Comparison of ENCODE assay signal across 28 cellular contexts in genomic region chr7:84817016-84817415, GRCh38.
"Had no signal": no experiment of that assay in that cellular context is flagged by ENCODE, and none has a peak within 500 bp of the region (broad histone marks: within the 10 kb centered on the region; RNA-seq: fewer than 3 reads in every experiment).

No MANE protein-coding gene starts in this region.

- H3K27me3 Mint-ChIP-seq: activated CD4-positive, alpha-beta memory T cell treated with anti-CD3 and anti-CD28 coated beads, Interleukin-2, amount 10 ng/mL, durations not matched to agents 7 days and 5 days; activated CD4-positive, alpha-beta T cell treated with anti-CD3 and anti-CD28 coated beads, Interleukin-2, amount 10 ng/mL, durations not matched to agents 7 days and 5 days; activated naive CD4-positive, alpha-beta T cell treated with anti-CD3 and anti-CD28 coated beads, Interleukin-2, amount 10 ng/mL, durations not matched to agents 7 days and 5 days; activated naive CD8-positive, alpha-beta T cell treated with anti-CD3 and anti-CD28 coated beads, Interleukin-2, amount 10 ng/mL, durations not matched to agents 7 days and 5 days; activated T-cell treated with anti-CD3 and anti-CD28 coated beads, Interleukin-2, amount 50 U/mL, for 24 hours; central memory CD8-positive, alpha-beta T cell; dendritic cell treated with granulocyte-macrophage colony-stimulating factor and Interleukin-4, amounts not matched to agents 40 ng/mL and 50 ng/mL, for 4 days had no signal

- H3K36me3 ChIP-seq: brain microvascular endothelial cell, gastroesophageal sphincter, heart right ventricle had no signal

- H3K4me1 Mint-ChIP-seq: activated CD4-positive, alpha-beta memory T cell treated with anti-CD3 and anti-CD28 coated beads, Interleukin-2, amount 10 ng/mL, durations not matched to agents 7 days and 5 days; activated CD4-positive, alpha-beta T cell treated with anti-CD3 and anti-CD28 coated beads, Interleukin-2, amount 10 ng/mL, durations not matched to agents 7 days and 5 days; activated naive CD4-positive, alpha-beta T cell treated with anti-CD3 and anti-CD28 coated beads, Interleukin-2, amount 10 ng/mL, durations not matched to agents 7 days and 5 days; activated naive CD8-positive, alpha-beta T cell treated with anti-CD3 and anti-CD28 coated beads, Interleukin-2, amount 10 ng/mL, durations not matched to agents 7 days and 5 days; central memory CD8-positive, alpha-beta T cell; endodermal cell had no signal

- H3K4me1 ChIP-seq: foreskin keratinocyte had no signal

- H3K9me3 Mint-ChIP-seq: activated CD4-positive, alpha-beta T cell treated with anti-CD3 and anti-CD28 coated beads, Interleukin-2, amount 10 ng/mL, durations not matched to agents 7 days and 5 days; activated naive CD4-positive, alpha-beta T cell treated with anti-CD3 and anti-CD28 coated beads, Interleukin-2, amount 10 ng/mL, durations not matched to agents 7 days and 5 days; activated naive CD8-positive, alpha-beta T cell treated with anti-CD3 and anti-CD28 coated beads, Interleukin-2, amount 10 ng/mL, durations not matched to agents 7 days and 5 days; activated T-cell treated with anti-CD3 and anti-CD28 coated beads, Interleukin-2, amount 50 U/mL, for 24 hours; dendritic cell treated with granulocyte-macrophage colony-stimulating factor and Interleukin-4, amounts not matched to agents 40 ng/mL and 50 ng/mL, for 4 days; endodermal cell had no signal

- H3K9me3 ChIP-seq: gastroesophageal sphincter, heart right ventricle had no signal

- FAIRE-seq: astrocyte, bronchial epithelial cell had no signal

- ATAC-seq: activated naive CD4-positive, alpha-beta T cell treated with anti-CD3 and anti-CD28 coated beads, Interleukin-2, amount 50 U/mL, for 72 hours; activated T-cell treated with anti-CD3 and anti-CD28 coated beads, Interleukin-2, amount 50 U/mL, for 72 hours; esophagus mucosa; foreskin keratinocyte; gastroesophageal sphincter; heart right ventricle had no signal

- H3K27me3 ChIP-seq: brain microvascular endothelial cell, dorsolateral prefrontal cortex, foreskin keratinocyte, gastroesophageal sphincter, heart right ventricle had no signal

- DNase-seq: activated CD4-positive, alpha-beta memory T cell treated with anti-CD3 and anti-CD28 coated beads, Interleukin-2, amount 10 ng/mL, durations not matched to agents 7 days and 5 days; activated CD4-positive, alpha-beta T cell treated with anti-CD3 and anti-CD28 coated beads for 1 hour; activated CD4-positive, alpha-beta T cell treated with anti-CD3 and anti-CD28 coated beads for 4 hours; activated CD4-positive, alpha-beta T cell treated with anti-CD3 and anti-CD28 coated beads, Interleukin-2, amount 10 ng/mL, durations not matched to agents 7 days and 5 days; activated CD4-positive, alpha-beta T cell treated with anti-CD3 and anti-CD28 coated beads, Interleukin-2, amount 50 U/mL, for 4 hours; activated CD8-positive, alpha-beta memory T cell treated with anti-CD3 and anti-CD28 coated beads, Interleukin-2, amount 50 U/mL, for 48 hours; activated gamma-delta T cell; activated naive CD4-positive, alpha-beta T cell; activated naive CD4-positive, alpha-beta T cell treated with anti-CD3 and anti-CD28 coated beads, Interleukin-2, amount 10 ng/mL, durations not matched to agents 7 days and 5 days; activated naive CD8-positive, alpha-beta T cell treated with anti-CD3 and anti-CD28 coated beads, Interleukin-2, amount 10 ng/mL, durations not matched to agents 7 days and 5 days; activated T-cell treated with anti-CD3 and anti-CD28 coated beads for 4 hours; activated T-cell treated with anti-CD3 and anti-CD28 coated beads, Interleukin-2, amount 50 U/mL, for 24 hours; activated T-cell treated with anti-CD3 and anti-CD28 coated beads, Interleukin-2, amount 50 U/mL, for 72 hours; brain microvascular endothelial cell; dorsolateral prefrontal cortex; effector memory CD4-positive, alpha-beta T cell; endodermal cell; foreskin keratinocyte; heart right ventricle; T-helper 2 cell had no signal

- H3K36me3 Mint-ChIP-seq: activated naive CD4-positive, alpha-beta T cell treated with anti-CD3 and anti-CD28 coated beads, Interleukin-2, amount 10 ng/mL, durations not matched to agents 7 days and 5 days; activated naive CD4-positive, alpha-beta T cell treated with anti-CD3 and anti-CD28 coated beads, Interleukin-2, amount 50 U/mL, for 72 hours; activated naive CD8-positive, alpha-beta T cell treated with anti-CD3 and anti-CD28 coated beads, Interleukin-2, amount 10 ng/mL, durations not matched to agents 7 days and 5 days had no signal

- H3K4me3 Mint-ChIP-seq: activated CD4-positive, alpha-beta memory T cell treated with anti-CD3 and anti-CD28 coated beads, Interleukin-2, amount 10 ng/mL, durations not matched to agents 7 days and 5 days; activated CD4-positive, alpha-beta T cell treated with anti-CD3 and anti-CD28 coated beads, Interleukin-2, amount 10 ng/mL, durations not matched to agents 7 days and 5 days; activated naive CD4-positive, alpha-beta T cell treated with anti-CD3 and anti-CD28 coated beads, Interleukin-2, amount 10 ng/mL, durations not matched to agents 7 days and 5 days; activated naive CD8-positive, alpha-beta T cell treated with anti-CD3 and anti-CD28 coated beads, Interleukin-2, amount 10 ng/mL, durations not matched to agents 7 days and 5 days; activated T-cell treated with anti-CD3 and anti-CD28 coated beads, Interleukin-2, amount 50 U/mL, for 24 hours; activated T-cell treated with anti-CD3 and anti-CD28 coated beads, Interleukin-2, amount 50 U/mL, for 72 hours; central memory CD8-positive, alpha-beta T cell; dendritic cell treated with granulocyte-macrophage colony-stimulating factor and Interleukin-4, amounts not matched to agents 40 ng/mL and 50 ng/mL, for 4 days; endodermal cell had no signal

- H3K4me3 ChIP-seq: coronary artery, dorsolateral prefrontal cortex, gastroesophageal sphincter, heart right ventricle had no signal

- H3K27ac Mint-ChIP-seq: activated CD4-positive, alpha-beta memory T cell treated with anti-CD3 and anti-CD28 coated beads, Interleukin-2, amount 10 ng/mL, durations not matched to agents 7 days and 5 days; activated CD4-positive, alpha-beta T cell treated with anti-CD3 and anti-CD28 coated beads, Interleukin-2, amount 10 ng/mL, durations not matched to agents 7 days and 5 days; activated naive CD4-positive, alpha-beta T cell treated with anti-CD3 and anti-CD28 coated beads, Interleukin-2, amount 10 ng/mL, durations not matched to agents 7 days and 5 days; activated naive CD4-positive, alpha-beta T cell treated with anti-CD3 and anti-CD28 coated beads, Interleukin-2, amount 50 U/mL, for 72 hours; activated naive CD8-positive, alpha-beta T cell treated with anti-CD3 and anti-CD28 coated beads, Interleukin-2, amount 10 ng/mL, durations not matched to agents 7 days and 5 days; activated T-cell treated with anti-CD3 and anti-CD28 coated beads, Interleukin-2, amount 50 U/mL, for 24 hours; activated T-cell treated with anti-CD3 and anti-CD28 coated beads, Interleukin-2, amount 50 U/mL, for 72 hours; dendritic cell treated with granulocyte-macrophage colony-stimulating factor and Interleukin-4, amounts not matched to agents 40 ng/mL and 50 ng/mL, for 4 days; endodermal cell had no signal

- H3K27ac ChIP-seq: brain microvascular endothelial cell, coronary artery, dorsolateral prefrontal cortex, foreskin keratinocyte, gastroesophageal sphincter, heart right ventricle had no signal
